In genomic region chr5:16617272-16617973, GRCh38 we compare ENCODE assay signal across 8 cellular contexts. TPM values are rescaled to one million over a fixed set of nuclear protein-coding genes. Genes with fewer than 3 reads are reported as not detected.
DNase-seq lines count a peak whose midpoint lies in the region; TF ChIP-seq lines count a peak whose summit lies in the region.

No MANE protein-coding gene starts in this region.

- DNase-seq in NCI-H345 (lab: John Stamatoyannopoulos, UW) (peak; percentile 48), NCI-H345 treated with DMSO at 0.1 percent for 48 hours (lab: John Stamatoyannopoulos, UW; ENCODE audit: unreplicated experiment) (no peak), prostate gland (ENCODE audit: low spot score) (peak; percentile 18), NCI-H446 (lab: John Stamatoyannopoulos, UW) (no peak), cortex of kidney (lab: John Stamatoyannopoulos, UW) (no peak), HCEC 1CT (no peak)
- peak; percentile 66 for DNase-seq in activated CD4-positive, alpha-beta T cell treated with anti-CD3 and anti-CD28 coated beads, Interleukin-2, amount 50 U/mL, for 1 hour

- TF ChIP-seq POLR2A in prostate gland (IDR thresholded peaks at IDR 0.05), result no peak

- peak overlapping the region; percentile 70 to 71 for H3K27ac ChIP-seq in prostate gland

- H3K9me3 ChIP-seq in endocrine pancreas (ENCODE audit: control insufficient read depth, low read length), result no peaks in the 10 kb centered on the region
- H3K9me3 ChIP-seq in prostate gland, result no peaks in the 10 kb centered on the region

- 28% methylated on average over 27 of the region's 27 CpGs for WGBS in prostate gland

- H3K4me3 ChIP-seq in endocrine pancreas (ENCODE audit: control insufficient read depth, insufficient read depth, low read length) (no peak overlapping the region), prostate gland (peak overlapping the region; percentile 71 to 77)

- H3K9ac ChIP-seq in endocrine pancreas (ENCODE audit: control insufficient read depth, insufficient read depth, low read length), result peak overlapping the region; percentile 3

- intact Hi-C loops in prostate gland (cut with DNase I), result no loop called here

- TF ChIP-seq CTCF in prostate gland (IDR thresholded peaks at IDR 0.05), result no peak

- H3K27me3 ChIP-seq in endocrine pancreas (ENCODE audit: control insufficient read depth, insufficient read depth, low read length), result no peaks in the 10 kb centered on the region
- H3K27me3 ChIP-seq in prostate gland (replicated peaks; ENCODE audit: insufficient read depth), result no peaks in the 10 kb centered on the region

- H3K4me1 ChIP-seq in endocrine pancreas (ENCODE audit: control insufficient read depth, insufficient read depth, low read length), result peaks cover 9% of the 10 kb centered on the region
- H3K4me1 ChIP-seq in prostate gland (replicated peaks), result no peaks in the 10 kb centered on the region

- no peaks in the 10 kb centered on the region for H3K36me3 ChIP-seq in endocrine pancreas (ENCODE audit: control insufficient read depth, insufficient read depth, low read length)
- H3K36me3 ChIP-seq in prostate gland, result no peaks in the 10 kb centered on the region

RNA-seq across cellular contexts. Expression of gene RETREG1, which starts 0.6 kb away (rescaled TPM):
- 10 to 100 TPM; 13.5 to 18.4 TPM for total RNA-seq in prostate gland

Comparison
In these comparisons a context has a peak if more than half of its experiments do, and no peak if none do; other contexts are left out.
1. DNase-seq: peak in NCI-H345 (single experiment), activated CD4-positive, alpha-beta T cell treated with anti-CD3 and anti-CD28 coated beads, Interleukin-2, amount 50 U/mL, for 1 hour (single experiment) and prostate gland (single experiment); none in NCI-H345 treated with DMSO at 0.1 percent for 48 hours (single experiment), NCI-H446 (0 of 2), cortex of kidney (single experiment) and HCEC 1CT (single experiment).